Comparison of ENCODE assay signal across 8 cellular contexts in the genomic region with DNA sequence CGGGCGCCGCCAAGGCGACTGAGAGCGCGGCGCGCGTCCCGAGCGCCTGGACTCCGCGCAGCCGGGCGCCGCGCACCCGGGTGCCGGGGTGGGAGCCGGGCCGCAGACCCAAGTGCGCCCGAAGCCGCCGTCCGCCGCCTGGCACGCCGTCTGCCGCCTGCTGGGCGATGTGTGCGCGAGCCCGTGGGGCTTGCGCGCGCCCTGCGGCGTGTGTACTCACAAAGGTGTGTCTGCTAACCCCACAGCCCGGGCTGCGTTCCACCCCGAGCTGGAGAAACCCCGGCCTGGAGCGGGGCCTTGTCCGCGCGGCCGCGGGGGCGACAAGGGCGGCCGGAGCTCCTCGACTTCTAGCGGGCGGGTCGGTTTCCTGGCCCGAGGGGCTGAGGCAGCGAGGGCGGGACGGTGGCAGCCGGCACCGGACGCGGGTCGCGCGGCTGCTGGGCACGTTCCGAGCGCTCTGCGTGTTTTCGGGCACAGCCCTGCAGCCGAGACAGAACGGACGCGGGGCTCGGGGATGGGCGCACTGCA. TPM values are rescaled to one million over a fixed set of nuclear protein-coding genes. Genes with fewer than 3 reads are reported as not detected.
A peak's percentile ranks its signal among the peaks of the same experiment; 100 is the strongest.
DNase-seq lines count a peak whose midpoint lies in the region; ATAC-seq and TF ChIP-seq lines count a peak whose summit lies in the region.

No MANE protein-coding gene starts in this region.

- peak overlapping the region in 7 of 8 donors; percentile 39 to 82 (median 68) for H3K27ac Mint-ChIP-seq in CD8-positive, alpha-beta memory T cell
- no peak overlapping the region for H3K27ac Mint-ChIP-seq in neural crest cell (ENCODE audit: unreplicated experiment)

- no peaks in the 10 kb centered on the region for H3K36me3 ChIP-seq in CD8-positive, alpha-beta memory T cell (ENCODE audit: insufficient read depth, low read length)
- no peaks in the 10 kb centered on the region for H3K36me3 ChIP-seq in tibial nerve

- H3K36me3 Mint-ChIP-seq in CD8-positive, alpha-beta memory T cell, result peaks cover 0 to 9% (median 0%) of the 10 kb centered on the region in 3 donors
- peaks cover 3% of the 10 kb centered on the region for H3K36me3 Mint-ChIP-seq in neural crest cell (ENCODE audit: low read depth)

- H3K9me3 Mint-ChIP-seq in CD8-positive, alpha-beta memory T cell, result no peaks in the 10 kb centered on the region
- H3K9me3 Mint-ChIP-seq in neural crest cell, result no peaks in the 10 kb centered on the region

- H3K4me3 Mint-ChIP-seq in CD8-positive, alpha-beta memory T cell, result peak overlapping the region; percentile 85 to 99 (median 91)
- H3K4me3 Mint-ChIP-seq in neural crest cell, result peak overlapping the region; percentile 100

- H3K9me3 ChIP-seq in CD8-positive, alpha-beta memory T cell (ENCODE audit: low read length), result no peaks in the 10 kb centered on the region
- H3K9me3 ChIP-seq in tibial nerve, result no peaks in the 10 kb centered on the region

- peaks cover 6 to 11% of the 10 kb centered on the region in 2 donors for H3K27me3 Mint-ChIP-seq in CD8-positive, alpha-beta memory T cell
- H3K27me3 Mint-ChIP-seq in neural crest cell (ENCODE audit: low read depth), result peaks cover 2% of the 10 kb centered on the region

- TF ChIP-seq CTCF in neural crest cell (conservative IDR thresholded peaks at IDR 0.05), result peak; percentile 60
- TF ChIP-seq CTCF in tibial nerve (IDR thresholded peaks at IDR 0.05), result peak; percentile 40 to 81 (median 60)

- CTCF ChIA-PET in CD8-positive, alpha-beta memory T cell (lab: Charles Lee), result interaction anchor here (0.9 to 2.4 kb wide), 11 partner anchors 17 to 372 kb away, joined by 3 to 14 read pairs (median 3); no protein-coding TSS in a partner anchor

- WGBS in tibial nerve, 2 donors, result 1 to 2% methylated on average over 12 to 31 of the region's 78 CpGs

- POLR2A ChIA-PET in CD8-positive, alpha-beta memory T cell (lab: Charles Lee), result interaction anchor here (1.0 to 2.0 kb wide), 4 partner anchors 53 to 386 kb away, joined by 4 to 16 read pairs (median 9); a partner anchor contains a TSS

- no peaks in the 10 kb centered on the region for H3K27me3 ChIP-seq in CD8-positive, alpha-beta memory T cell (ENCODE audit: insufficient read depth, low read length, poor library complexity, severe bottlenecking)
- H3K27me3 ChIP-seq in tibial nerve, result no peaks in the 10 kb centered on the region

- H3K4me1 Mint-ChIP-seq in CD8-positive, alpha-beta memory T cell, result peaks cover 49 to 52% (median 51%) of the 10 kb centered on the region in 3 donors
- H3K4me1 Mint-ChIP-seq in neural crest cell, result peaks cover 53% of the 10 kb centered on the region

- no peak for TF ChIP-seq EP300 in tibial nerve (IDR thresholded peaks at IDR 0.05)

- peak; percentile 37 for ATAC-seq in GM19438 (IDR thresholded peaks at IDR 0.05; ENCODE audit: low read depth, unreplicated experiment)
- peak; percentile 21 for ATAC-seq in HG03521 (IDR thresholded peaks at IDR 0.05; ENCODE audit: unreplicated experiment)

- H3K4me3 ChIP-seq in CD8-positive, alpha-beta memory T cell (ENCODE audit: low read length), result peak overlapping the region; percentile 79
- peak overlapping the region; percentile 68 to 98 (median 86) for H3K4me3 ChIP-seq in tibial nerve

- no peak for TF ChIP-seq POLR2A in tibial nerve (IDR thresholded peaks at IDR 0.05)

- H3K4me1 ChIP-seq in CD8-positive, alpha-beta memory T cell (ENCODE audit: insufficient read depth, low read length), result peaks cover 21% of the 10 kb centered on the region
- H3K4me1 ChIP-seq in tibial nerve, result peaks cover 0 to 40% (median 24%) of the 10 kb centered on the region in 4 donors

- H3K27ac ChIP-seq in CD8-positive, alpha-beta memory T cell (ENCODE audit: low read depth, low read length), result peak overlapping the region; percentile 80
- H3K27ac ChIP-seq in tibial nerve, result peak overlapping the region; percentile 90 to 97 (median 94)

- DNase-seq in CD8-positive, alpha-beta memory T cell, result peak; percentile 65 to 84 (median 78)
- peak; percentile 81 for DNase-seq in RKO (ENCODE audit: low spot score)
- peak; percentile 78 for DNase-seq in activated naive CD4-positive, alpha-beta T cell treated with Interleukin-2 at 50 U/mL for 16 hours
- DNase-seq in foreskin melanocyte, result peak; percentile 63
- peak; percentile 61 for DNase-seq in neural crest cell (ENCODE audit: low read depth, low spot score)
- DNase-seq in tibial nerve (ENCODE audit: low spot score in 2 of 2), result peak in 1 of 2 donors; percentile 28

RNA-seq across cellular contexts. Expression of a gene that starts 1.1 kb away (rescaled TPM):
- total RNA-seq in CD8-positive, alpha-beta memory T cell, result 1 to 10 TPM; 5.9 to 6.0 TPM
- polyA plus RNA-seq in CD8-positive, alpha-beta memory T cell, result 0.64 TPM
- total RNA-seq in neural crest cell, result 33.8 and 34.3 TPM in 2 replicates
- total RNA-seq in tibial nerve, result 10 to 100 TPM; 10.6 to 15.5 (median 13.7) TPM
